ENCODE assay signal across 20 cellular contexts in genomic region chr10:47192273-47192672, GRCh38.
A peak's percentile ranks its signal among the peaks of the same experiment; 100 is the strongest.
DNase-seq lines count a peak whose midpoint lies in the region; ATAC-seq and TF ChIP-seq lines count a peak whose summit lies in the region.
"Had no signal": no experiment of that assay in that cellular context is flagged by ENCODE, and none has a peak within 500 bp of the region (broad histone marks: within the 10 kb centered on the region; RNA-seq: fewer than 3 reads in every experiment).

No MANE protein-coding gene starts in this region.

- TF ChIP-seq CTCF in right atrium auricular region (IDR thresholded peaks at IDR 0.05) (no peak), left ventricle myocardium inferior (IDR thresholded peaks at IDR 0.05; ENCODE audit: borderline replicate concordance) (no peak), endodermal cell (conservative IDR thresholded peaks at IDR 0.05) (peak; percentile 28)

- 81% methylated on average over 2 of the region's 2 CpGs; no CpG with 5 or more reads in 1 of the 2 experiments for WGBS in endodermal cell (ENCODE audit: insufficient coverage in 1 of 2, insufficient read length in 1 of 2), 2 experiments

- H3K27me3 Mint-ChIP-seq in endodermal cell (ENCODE audit: insufficient read depth): peaks cover 2% of the 10 kb centered on the region
- H3K27me3 Mint-ChIP-seq: CD4-positive, alpha-beta T cell had no signal

- H3K27ac ChIP-seq in right atrium auricular region (no peak overlapping the region), left ventricle myocardium inferior (replicated peaks) (no peak overlapping the region), endodermal cell (ENCODE audit: low read depth, low read length) (no peak overlapping the region)
- H3K27ac ChIP-seq: 22Rv1; BLaER1 treated with 17β-estradiol and CSF1 and Interleukin-3, amounts not matched to agents 10 nM and 100 nM had no signal

- H3K27me3 ChIP-seq in right atrium auricular region: no peaks in the 10 kb centered on the region
- H3K27me3 ChIP-seq in left ventricle myocardium inferior (ENCODE audit: low read depth): peaks cover 16% of the 10 kb centered on the region
- no peaks in the 10 kb centered on the region for H3K27me3 ChIP-seq in endodermal cell (ENCODE audit: control insufficient read depth, insufficient read depth, low read length, poor library complexity, severe bottlenecking)
- H3K27me3 ChIP-seq: BE2C; BLaER1 treated with 17β-estradiol and CSF1 and Interleukin-3, amounts not matched to agents 10 nM and 100 nM had no signal

- intact Hi-C loops in left ventricle myocardium inferior (cut with micrococcal nuclease) (no loop called here), left colon (cut with DNase I, micrococcal nuclease) (no loop called here)

- ATAC-seq in left colon: peak; percentile 62
- ATAC-seq in HG03571 (IDR thresholded peaks at IDR 0.05; ENCODE audit: unreplicated experiment): no peak

- H3K4me1 ChIP-seq in right atrium auricular region: no peaks in the 10 kb centered on the region
- no peaks in the 10 kb centered on the region for H3K4me1 ChIP-seq in left ventricle myocardium inferior
- H3K4me1 ChIP-seq in endodermal cell (ENCODE audit: control insufficient read depth, insufficient read depth, low read length): no peaks in the 10 kb centered on the region
- H3K4me1 ChIP-seq: BE2C; BLaER1 treated with 17β-estradiol and CSF1 and Interleukin-3, amounts not matched to agents 10 nM and 100 nM had no signal

- H3K4me3 Mint-ChIP-seq in endodermal cell: no peak overlapping the region
- H3K4me3 Mint-ChIP-seq: CD14-positive monocyte; CD4-positive, alpha-beta T cell; CD8-positive, alpha-beta memory T cell had no signal

- no peaks in the 10 kb centered on the region for H3K9me3 ChIP-seq in right atrium auricular region
- H3K9me3 ChIP-seq in left ventricle myocardium inferior (replicated peaks): no peaks in the 10 kb centered on the region
- H3K9me3 ChIP-seq in endodermal cell (ENCODE audit: control insufficient read depth, low read length): no peaks in the 10 kb centered on the region
- H3K9me3 ChIP-seq: BE2C; BLaER1 treated with 17β-estradiol and CSF1 and Interleukin-3, amounts not matched to agents 10 nM and 100 nM had no signal

- H3K27ac Mint-ChIP-seq in endodermal cell: no peak overlapping the region
- H3K27ac Mint-ChIP-seq: CD4-positive, alpha-beta T cell; CD8-positive, alpha-beta memory T cell had no signal

- H3K9me3 Mint-ChIP-seq in endodermal cell: no peaks in the 10 kb centered on the region
- H3K9me3 Mint-ChIP-seq: CD4-positive, alpha-beta T cell; CD8-positive, alpha-beta memory T cell had no signal

- no peak overlapping the region for H3K4me3 ChIP-seq in right atrium auricular region
- no peak overlapping the region for H3K4me3 ChIP-seq in left ventricle myocardium inferior
- H3K4me3 ChIP-seq in endodermal cell (ENCODE audit: low read length): no peak overlapping the region
- H3K4me3 ChIP-seq: BLaER1 treated with 17β-estradiol and CSF1 and Interleukin-3, amounts not matched to agents 10 nM and 100 nM had no signal

- DNase-seq in right atrium auricular region (ENCODE audit: low spot score) (peak; percentile 50), left ventricle myocardium inferior (no peak), endodermal cell (no peak), left colon (peak in 1 of 2 donors; percentile 24), ureter (ENCODE audit: low spot score) (peak; percentile 37), NCI-H1105 (lab: John Stamatoyannopoulos, UW) (no peak)
- no peak for DNase-seq in stimulated activated CD4-positive, alpha-beta T cell treated with anti-CD3 and anti-CD28 coated beads, Interleukin-4, amount 100 ng/mL, for 1 hour
- DNase-seq: BE2C; CD4-positive, alpha-beta T cell; CD8-positive, alpha-beta memory T cell; DMS53; DMS79 treated with DMSO at 0.1 percent for 48 hours; GF-D8; GOT3; H7; HCEC 1CT had no signal

- H3K9ac ChIP-seq in endodermal cell (ENCODE audit: extremely low read depth, low read length, poor library complexity, severe bottlenecking): no peak overlapping the region
- H3K9ac ChIP-seq: BLaER1 treated with 17β-estradiol and CSF1 and Interleukin-3, amounts not matched to agents 10 nM and 100 nM had no signal

- no peaks in the 10 kb centered on the region for H3K36me3 ChIP-seq in right atrium auricular region
- no peaks in the 10 kb centered on the region for H3K36me3 ChIP-seq in left ventricle myocardium inferior
- H3K36me3 ChIP-seq in endodermal cell (ENCODE audit: control insufficient read depth, insufficient read depth, low read length): no peaks in the 10 kb centered on the region
- H3K36me3 ChIP-seq: BE2C; BLaER1 treated with 17β-estradiol and CSF1 and Interleukin-3, amounts not matched to agents 10 nM and 100 nM had no signal

- H3K4me1 Mint-ChIP-seq in endodermal cell: no peaks in the 10 kb centered on the region

- H3K36me3 Mint-ChIP-seq in endodermal cell (ENCODE audit: low read depth): no peaks in the 10 kb centered on the region
- H3K36me3 Mint-ChIP-seq: CD14-positive monocyte; CD8-positive, alpha-beta memory T cell had no signal

Comparison
In these comparisons a context has a peak if more than half of its experiments do, and no peak if none do; other contexts are left out.
1. DNase-seq: peak in right atrium auricular region (single experiment) and ureter (single experiment); none in left ventricle myocardium inferior (single experiment), endodermal cell (single experiment), NCI-H1105 (single experiment) and stimulated activated CD4-positive, alpha-beta T cell treated with anti-CD3 and anti-CD28 coated beads, Interleukin-4, amount 100 ng/mL, for 1 hour (single experiment).